ENCODE assay signal across 1 cellular context in the genomic region with DNA sequence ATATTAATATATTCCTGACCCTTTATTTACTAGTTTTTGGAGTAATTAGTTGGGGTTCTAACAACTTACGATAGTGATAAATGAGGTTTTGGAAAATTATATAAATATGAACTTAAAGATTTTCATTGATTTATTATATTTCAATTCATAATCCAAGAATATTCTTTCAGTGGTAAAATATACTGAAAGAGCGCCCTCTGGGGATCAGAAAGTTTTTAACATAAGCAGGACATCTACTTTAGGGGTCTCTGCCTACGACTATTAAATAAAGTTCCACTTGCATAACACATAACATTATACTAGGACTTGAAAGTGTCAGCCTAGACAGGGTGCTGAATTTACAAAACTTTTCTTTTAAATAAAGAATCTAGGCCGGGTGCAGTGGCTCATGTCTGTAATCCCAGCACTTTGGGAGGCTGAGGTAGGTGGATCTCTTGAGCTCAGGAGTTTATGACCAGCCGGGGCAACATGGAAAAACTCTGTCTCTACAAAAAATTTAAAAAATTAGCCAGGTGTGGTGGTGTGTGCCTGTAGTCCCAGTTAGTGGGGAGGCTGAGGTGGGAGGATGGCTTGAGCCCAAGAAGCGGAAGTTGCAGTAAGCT.
TF ChIP-seq lines count a peak whose summit lies in the region.

No MANE protein-coding gene starts in this region.

TF ChIP-seq in GM12878, 131 proteins besides CTCF, POLR2A, EP300 and RAD21 (continued from another document):
- TF ChIP-seq ZZZ3 (IDR thresholded peaks at IDR 0.05; ENCODE audit: control insufficient read depth, insufficient read length, low read depth) (no peak), SIN3A (IDR thresholded peaks at IDR 0.05; ENCODE audit: low read depth, low read length) (no peak), SMC3 (IDR thresholded peaks at IDR 0.05; ENCODE audit: borderline replicate concordance, low read length) (no peak; the same call in 1 of the 2 replicates), DPF2 (IDR thresholded peaks at IDR 0.05) (no peak), SREBF2 (IDR thresholded peaks at IDR 0.05; ENCODE audit: low read length) (no peak), YBX1 (IDR thresholded peaks at IDR 0.05) (no peak), CHD1 (IDR thresholded peaks at IDR 0.05; ENCODE audit: low read depth, low read length) (no peak), PML (IDR thresholded peaks at IDR 0.05; ENCODE audit: low read length) (no peak), TARDBP (IDR thresholded peaks at IDR 0.05; ENCODE audit: borderline replicate concordance) (no peak)
- TF ChIP-seq, protein P1, sequence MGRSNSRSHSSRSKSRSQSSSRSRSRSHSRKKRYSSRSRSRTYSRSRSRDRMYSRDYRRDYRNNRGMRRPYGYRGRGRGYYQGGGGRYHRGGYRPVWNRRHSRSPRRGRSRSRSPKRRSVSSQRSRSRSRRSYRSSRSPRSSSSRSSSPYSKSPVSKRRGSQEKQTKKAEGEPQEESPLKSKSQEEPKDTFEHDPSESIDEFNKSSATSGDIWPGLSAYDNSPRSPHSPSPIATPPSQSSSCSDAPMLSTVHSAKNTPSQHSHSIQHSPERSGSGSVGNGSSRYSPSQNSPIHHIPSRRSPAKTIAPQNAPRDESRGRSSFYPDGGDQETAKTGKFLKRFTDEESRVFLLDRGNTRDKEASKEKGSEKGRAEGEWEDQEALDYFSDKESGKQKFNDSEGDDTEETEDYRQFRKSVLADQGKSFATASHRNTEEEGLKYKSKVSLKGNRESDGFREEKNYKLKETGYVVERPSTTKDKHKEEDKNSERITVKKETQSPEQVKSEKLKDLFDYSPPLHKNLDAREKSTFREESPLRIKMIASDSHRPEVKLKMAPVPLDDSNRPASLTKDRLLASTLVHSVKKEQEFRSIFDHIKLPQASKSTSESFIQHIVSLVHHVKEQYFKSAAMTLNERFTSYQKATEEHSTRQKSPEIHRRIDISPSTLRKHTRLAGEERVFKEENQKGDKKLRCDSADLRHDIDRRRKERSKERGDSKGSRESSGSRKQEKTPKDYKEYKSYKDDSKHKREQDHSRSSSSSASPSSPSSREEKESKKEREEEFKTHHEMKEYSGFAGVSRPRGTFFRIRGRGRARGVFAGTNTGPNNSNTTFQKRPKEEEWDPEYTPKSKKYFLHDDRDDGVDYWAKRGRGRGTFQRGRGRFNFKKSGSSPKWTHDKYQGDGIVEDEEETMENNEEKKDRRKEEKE (IDR thresholded peaks at IDR 0.05) = no peak
- TF ChIP-seq, protein P2, sequence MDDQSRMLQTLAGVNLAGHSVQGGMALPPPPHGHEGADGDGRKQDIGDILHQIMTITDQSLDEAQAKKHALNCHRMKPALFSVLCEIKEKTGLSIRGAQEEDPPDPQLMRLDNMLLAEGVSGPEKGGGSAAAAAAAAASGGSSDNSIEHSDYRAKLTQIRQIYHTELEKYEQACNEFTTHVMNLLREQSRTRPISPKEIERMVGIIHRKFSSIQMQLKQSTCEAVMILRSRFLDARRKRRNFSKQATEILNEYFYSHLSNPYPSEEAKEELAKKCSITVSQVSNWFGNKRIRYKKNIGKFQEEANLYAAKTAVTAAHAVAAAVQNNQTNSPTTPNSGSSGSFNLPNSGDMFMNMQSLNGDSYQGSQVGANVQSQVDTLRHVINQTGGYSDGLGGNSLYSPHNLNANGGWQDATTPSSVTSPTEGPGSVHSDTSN (IDR thresholded peaks at IDR 0.05; ENCODE audit: insufficient replicate concordance, low read depth, low read length) = no peak
- TF ChIP-seq, protein P3, sequence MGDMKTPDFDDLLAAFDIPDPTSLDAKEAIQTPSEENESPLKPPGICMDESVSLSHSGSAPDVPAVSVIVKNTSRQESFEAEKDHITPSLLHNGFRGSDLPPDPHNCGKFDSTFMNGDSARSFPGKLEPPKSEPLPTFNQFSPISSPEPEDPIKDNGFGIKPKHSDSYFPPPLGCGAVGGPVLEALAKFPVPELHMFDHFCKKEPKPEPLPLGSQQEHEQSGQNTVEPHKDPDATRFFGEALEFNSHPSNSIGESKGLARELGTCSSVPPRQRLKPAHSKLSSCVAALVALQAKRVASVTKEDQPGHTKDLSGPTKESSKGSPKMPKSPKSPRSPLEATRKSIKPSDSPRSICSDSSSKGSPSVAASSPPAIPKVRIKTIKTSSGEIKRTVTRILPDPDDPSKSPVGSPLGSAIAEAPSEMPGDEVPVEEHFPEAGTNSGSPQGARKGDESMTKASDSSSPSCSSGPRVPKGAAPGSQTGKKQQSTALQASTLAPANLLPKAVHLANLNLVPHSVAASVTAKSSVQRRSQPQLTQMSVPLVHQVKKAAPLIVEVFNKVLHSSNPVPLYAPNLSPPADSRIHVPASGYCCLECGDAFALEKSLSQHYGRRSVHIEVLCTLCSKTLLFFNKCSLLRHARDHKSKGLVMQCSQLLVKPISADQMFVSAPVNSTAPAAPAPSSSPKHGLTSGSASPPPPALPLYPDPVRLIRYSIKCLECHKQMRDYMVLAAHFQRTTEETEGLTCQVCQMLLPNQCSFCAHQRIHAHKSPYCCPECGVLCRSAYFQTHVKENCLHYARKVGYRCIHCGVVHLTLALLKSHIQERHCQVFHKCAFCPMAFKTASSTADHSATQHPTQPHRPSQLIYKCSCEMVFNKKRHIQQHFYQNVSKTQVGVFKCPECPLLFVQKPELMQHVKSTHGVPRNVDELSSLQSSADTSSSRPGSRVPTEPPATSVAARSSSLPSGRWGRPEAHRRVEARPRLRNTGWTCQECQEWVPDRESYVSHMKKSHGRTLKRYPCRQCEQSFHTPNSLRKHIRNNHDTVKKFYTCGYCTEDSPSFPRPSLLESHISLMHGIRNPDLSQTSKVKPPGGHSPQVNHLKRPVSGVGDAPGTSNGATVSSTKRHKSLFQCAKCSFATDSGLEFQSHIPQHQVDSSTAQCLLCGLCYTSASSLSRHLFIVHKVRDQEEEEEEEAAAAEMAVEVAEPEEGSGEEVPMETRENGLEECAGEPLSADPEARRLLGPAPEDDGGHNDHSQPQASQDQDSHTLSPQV (IDR thresholded peaks at IDR 0.05) = no peak
- TF ChIP-seq, protein P4, sequence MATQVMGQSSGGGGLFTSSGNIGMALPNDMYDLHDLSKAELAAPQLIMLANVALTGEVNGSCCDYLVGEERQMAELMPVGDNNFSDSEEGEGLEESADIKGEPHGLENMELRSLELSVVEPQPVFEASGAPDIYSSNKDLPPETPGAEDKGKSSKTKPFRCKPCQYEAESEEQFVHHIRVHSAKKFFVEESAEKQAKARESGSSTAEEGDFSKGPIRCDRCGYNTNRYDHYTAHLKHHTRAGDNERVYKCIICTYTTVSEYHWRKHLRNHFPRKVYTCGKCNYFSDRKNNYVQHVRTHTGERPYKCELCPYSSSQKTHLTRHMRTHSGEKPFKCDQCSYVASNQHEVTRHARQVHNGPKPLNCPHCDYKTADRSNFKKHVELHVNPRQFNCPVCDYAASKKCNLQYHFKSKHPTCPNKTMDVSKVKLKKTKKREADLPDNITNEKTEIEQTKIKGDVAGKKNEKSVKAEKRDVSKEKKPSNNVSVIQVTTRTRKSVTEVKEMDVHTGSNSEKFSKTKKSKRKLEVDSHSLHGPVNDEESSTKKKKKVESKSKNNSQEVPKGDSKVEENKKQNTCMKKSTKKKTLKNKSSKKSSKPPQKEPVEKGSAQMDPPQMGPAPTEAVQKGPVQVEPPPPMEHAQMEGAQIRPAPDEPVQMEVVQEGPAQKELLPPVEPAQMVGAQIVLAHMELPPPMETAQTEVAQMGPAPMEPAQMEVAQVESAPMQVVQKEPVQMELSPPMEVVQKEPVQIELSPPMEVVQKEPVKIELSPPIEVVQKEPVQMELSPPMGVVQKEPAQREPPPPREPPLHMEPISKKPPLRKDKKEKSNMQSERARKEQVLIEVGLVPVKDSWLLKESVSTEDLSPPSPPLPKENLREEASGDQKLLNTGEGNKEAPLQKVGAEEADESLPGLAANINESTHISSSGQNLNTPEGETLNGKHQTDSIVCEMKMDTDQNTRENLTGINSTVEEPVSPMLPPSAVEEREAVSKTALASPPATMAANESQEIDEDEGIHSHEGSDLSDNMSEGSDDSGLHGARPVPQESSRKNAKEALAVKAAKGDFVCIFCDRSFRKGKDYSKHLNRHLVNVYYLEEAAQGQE (IDR thresholded peaks at IDR 0.05; ENCODE audit: low read depth, low read length) = no peak
